23 cellular contexts compared by ENCODE assay signal in the genomic region with DNA sequence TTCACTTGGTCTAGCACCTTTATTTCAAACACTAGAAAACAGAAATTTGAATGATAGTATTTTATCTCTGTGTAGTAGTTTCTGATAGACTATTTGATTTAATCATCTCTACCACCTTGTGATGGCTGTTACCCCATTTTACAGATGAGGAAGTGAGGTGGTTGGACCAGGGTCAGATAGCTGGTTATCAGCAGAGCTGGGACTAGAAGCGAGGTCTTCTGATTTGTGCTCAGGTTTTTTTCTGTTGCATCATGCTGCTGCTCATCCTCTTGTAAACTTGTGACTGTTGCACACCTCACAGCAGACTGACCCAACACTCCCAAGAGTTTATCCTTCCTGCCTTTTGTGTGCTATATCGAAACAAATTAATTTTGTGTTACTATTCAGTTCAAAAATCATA. TPM values are rescaled to one million over a fixed set of nuclear protein-coding genes. Genes with fewer than 3 reads are reported as not detected.
"Had no signal": no experiment of that assay in that cellular context is flagged by ENCODE, and none has a peak within 500 bp of the region (broad histone marks: within the 10 kb centered on the region; RNA-seq: fewer than 3 reads in every experiment).

No MANE protein-coding gene starts in this region.

- H3K36me3 ChIP-seq: breast epithelium had no signal

- DNase-seq: activated CD4-positive, alpha-beta memory T cell treated with anti-CD3 and anti-CD28 coated beads, Interleukin-2, amount 10 ng/mL, durations not matched to agents 7 days and 5 days; activated CD4-positive, alpha-beta T cell treated with anti-CD3 and anti-CD28 coated beads for 36 hours; activated CD4-positive, alpha-beta T cell treated with anti-CD3 and anti-CD28 coated beads, Interleukin-2, amount 50 U/mL, for 1 hour; activated naive CD4-positive, alpha-beta T cell treated with anti-CD3 and anti-CD28 coated beads, Interleukin-2, amount 50 U/mL, for 16 hours; activated naive CD8-positive, alpha-beta T cell treated with anti-CD3 and anti-CD28 coated beads, Interleukin-2, amount 10 ng/mL, durations not matched to agents 7 days and 5 days; activated T-cell treated with anti-CD3 and anti-CD28 coated beads for 4 hours; adrenal gland; aorta; caudate nucleus; NCI-H1105 treated with DMSO at 0.1 percent for 48 hours; NCI-H1436 treated with DMSO at 0.1 percent for 48 hours; NCI-H187 treated with DMSO at 0.1 percent for 48 hours; NCI-H2081 treated with DMSO at 0.1 percent for 48 hours; NCI-H446; NCI-H524; PC-3; SHP77 treated with DMSO at 0.1 percent for 48 hours; T-helper 17 cell; T-helper 9 cell; WERI-Rb-1 had no signal

- H3K27me3 ChIP-seq: adrenal gland, breast epithelium had no signal

- H3K4me1 ChIP-seq: adrenal gland, breast epithelium had no signal

- H3K27ac ChIP-seq: adrenal gland, breast epithelium, WERI-Rb-1 had no signal

- ATAC-seq: activated CD4-positive, alpha-beta T cell treated with anti-CD3 and anti-CD28 coated beads for 36 hours; PC-3; T-helper 17 cell had no signal

- H3K4me3 ChIP-seq: adrenal gland, breast epithelium had no signal

- H3K9me3 ChIP-seq: adrenal gland, breast epithelium had no signal

RNA-seq across cellular contexts. Expression of a gene that starts 10.1 kb away (rescaled TPM):
- total RNA-seq: activated CD4-positive, alpha-beta memory T cell treated with anti-CD3 and anti-CD28 coated beads, Interleukin-2, amount 10 ng/mL, durations not matched to agents 7 days and 5 days; activated CD4-positive, alpha-beta T cell treated with anti-CD3 and anti-CD28 coated beads for 36 hours; activated CD8-positive, alpha-beta memory T cell treated with anti-CD3 and anti-CD28 coated beads for 36 hours; activated naive CD8-positive, alpha-beta T cell treated with anti-CD3 and anti-CD28 coated beads, Interleukin-2, amount 10 ng/mL, durations not matched to agents 7 days and 5 days; adrenal gland; aorta; chondrocyte; T-helper 17 cell had no signal
